9 cellular contexts compared by ENCODE assay signal in genomic region chr19:18329035-18329376, GRCh38. TPM values are rescaled to one million over a fixed set of nuclear protein-coding genes. Genes with fewer than 3 reads are reported as not detected.
DNase-seq lines count a peak whose midpoint lies in the region; ATAC-seq and TF ChIP-seq lines count a peak whose summit lies in the region.
"Had no signal": no experiment of that assay in that cellular context is flagged by ENCODE, and none has a peak within 500 bp of the region (broad histone marks: within the 10 kb centered on the region; RNA-seq: fewer than 3 reads in every experiment).

No MANE protein-coding gene starts in this region.

- H4K20me1 ChIP-seq in DOHH2 (ENCODE audit: control insufficient read depth, insufficient read depth, low read depth, low read length): no peaks in the 10 kb centered on the region

- DNase-seq in RWPE2 (ENCODE audit: low spot score): no peak
- no peak for DNase-seq in fibroblast of villous mesenchyme (ENCODE audit: low read depth)
- DNase-seq in sciatic nerve (ENCODE audit: low spot score): peak; percentile 55
- DNase-seq in effector memory CD4-positive, alpha-beta T cell: no peak
- DNase-seq in GDM1 (lab: John Stamatoyannopoulos, UW): no peak
- no peak for DNase-seq in putamen (ENCODE audit: low spot score)
- no peak for DNase-seq in NCI-H187 treated with DMSO at 0.1 percent for 48 hours (lab: John Stamatoyannopoulos, UW)

- H3K4me1 ChIP-seq in DOHH2 (ENCODE audit: control insufficient read depth, low read length) (peaks cover 24% of the 10 kb centered on the region), RWPE2 (ENCODE audit: insufficient read depth, poor library complexity, severe bottlenecking) (no peaks in the 10 kb centered on the region)
- H3K4me1 ChIP-seq in effector memory CD4-positive, alpha-beta T cell (ENCODE audit: control insufficient read depth, insufficient read depth, low read length, poor library complexity, severe bottlenecking): peaks cover 4% of the 10 kb centered on the region

- H3K9me3 ChIP-seq in DOHH2 (ENCODE audit: control insufficient read depth, insufficient read depth, low read length): no peaks in the 10 kb centered on the region
- H3K9me3 ChIP-seq in RWPE2 (ENCODE audit: severe bottlenecking): no peaks in the 10 kb centered on the region
- H3K9me3 ChIP-seq in effector memory CD4-positive, alpha-beta T cell (ENCODE audit: control insufficient read depth, low read length): no peaks in the 10 kb centered on the region

- intact Hi-C loops in sciatic nerve (cut with DNase I): no loop called here

- H3K9me2 ChIP-seq in DOHH2 (replicated peaks; ENCODE audit: control insufficient read depth, low read length): no peaks in the 10 kb centered on the region

- H3K27me3 ChIP-seq in DOHH2 (ENCODE audit: control insufficient read depth, low read length) (peaks cover 16% of the 10 kb centered on the region), RWPE2 (ENCODE audit: insufficient read depth, poor library complexity, severe bottlenecking) (no peaks in the 10 kb centered on the region)
- H3K27me3 ChIP-seq in effector memory CD4-positive, alpha-beta T cell (replicated peaks; ENCODE audit: control insufficient read depth, insufficient read depth, low read length, poor library complexity, severe bottlenecking): no peaks in the 10 kb centered on the region

- no peaks in the 10 kb centered on the region for H3K79me2 ChIP-seq in DOHH2 (ENCODE audit: control insufficient read depth, low read length)

- peaks cover 6% of the 10 kb centered on the region for H3F3A ChIP-seq in DOHH2 (ENCODE audit: control insufficient read depth, insufficient read depth)

- ATAC-seq in RWPE2 (ENCODE audit: low read depth) (peak; percentile 4; the same call in 2 of the 3 replicates), sciatic nerve (no peak)

- peak overlapping the region; percentile 64 for H3K4me3 ChIP-seq in DOHH2 (ENCODE audit: low read length)
- peak overlapping the region; percentile 20 for H3K4me3 ChIP-seq in RWPE2 (ENCODE audit: severe bottlenecking)
- H3K4me3 ChIP-seq in fibroblast of villous mesenchyme (ENCODE audit: low read depth, low read length): peak overlapping the region; percentile 46
- H3K4me3 ChIP-seq in effector memory CD4-positive, alpha-beta T cell (ENCODE audit: insufficient read depth, low read depth, low read length, poor library complexity, severe bottlenecking): no peak overlapping the region

- H3K27ac ChIP-seq in DOHH2 (ENCODE audit: low read depth, low read length): no peak overlapping the region
- H3K27ac ChIP-seq in RWPE2 (ENCODE audit: poor library complexity, severe bottlenecking): peak overlapping the region; percentile 28
- no peak overlapping the region for H3K27ac ChIP-seq in effector memory CD4-positive, alpha-beta T cell (ENCODE audit: insufficient read depth, low read length, poor library complexity, severe bottlenecking)

- TF ChIP-seq CTCF in DOHH2 (IDR thresholded peaks at IDR 0.05; ENCODE audit: low read depth, low read length, poor library complexity, severe bottlenecking): no peak
- TF ChIP-seq CTCF in RWPE2 (IDR thresholded peaks at IDR 0.05; ENCODE audit: poor library complexity, severe bottlenecking): no peak
- no peak for TF ChIP-seq CTCF in fibroblast of villous mesenchyme (IDR thresholded peaks at IDR 0.05; ENCODE audit: insufficient read depth, low read depth, low read length)

- H3K4me2 ChIP-seq in DOHH2 (ENCODE audit: low read length): peak overlapping the region; percentile 73

- H3K36me3 ChIP-seq in DOHH2 (ENCODE audit: control insufficient read depth, low read length) (no peaks in the 10 kb centered on the region), RWPE2 (ENCODE audit: low read depth) (no peaks in the 10 kb centered on the region)
- no peaks in the 10 kb centered on the region for H3K36me3 ChIP-seq in effector memory CD4-positive, alpha-beta T cell (ENCODE audit: control insufficient read depth, insufficient read depth, low read length)

RNA-seq across cellular contexts. Expression of gene LSM4, which starts 6.1 kb away (rescaled TPM):
- 131 and 143 TPM in 2 replicates for total RNA-seq in fibroblast of villous mesenchyme
- total RNA-seq in sciatic nerve: 45.7 TPM

RNA-seq across cellular contexts. Expression of gene PGPEP1, which starts 11.4 kb away (rescaled TPM):
- 24.8 and 29.8 TPM in 2 replicates for total RNA-seq in fibroblast of villous mesenchyme
- 49.6 TPM for total RNA-seq in sciatic nerve

RNA-seq across cellular contexts. Expression of gene JUND, which starts 47.6 kb away (rescaled TPM):
- total RNA-seq in fibroblast of villous mesenchyme (111 and 150 TPM in 2 replicates), sciatic nerve (298 TPM)

RNA-seq across cellular contexts. Expression of gene IQCN, which starts 54.8 kb away (rescaled TPM):
- 0.86 and 0.97 TPM in 2 replicates for total RNA-seq in fibroblast of villous mesenchyme
- total RNA-seq in sciatic nerve: 12.7 TPM

RNA-seq across cellular contexts. Expression of gene GDF15, which starts 57.0 kb away (rescaled TPM):
- total RNA-seq in fibroblast of villous mesenchyme (28.9 and 49.9 TPM in 2 replicates), sciatic nerve (8.3 TPM)
- total RNA-seq: mononuclear cell had no signal
